In the genomic region with DNA sequence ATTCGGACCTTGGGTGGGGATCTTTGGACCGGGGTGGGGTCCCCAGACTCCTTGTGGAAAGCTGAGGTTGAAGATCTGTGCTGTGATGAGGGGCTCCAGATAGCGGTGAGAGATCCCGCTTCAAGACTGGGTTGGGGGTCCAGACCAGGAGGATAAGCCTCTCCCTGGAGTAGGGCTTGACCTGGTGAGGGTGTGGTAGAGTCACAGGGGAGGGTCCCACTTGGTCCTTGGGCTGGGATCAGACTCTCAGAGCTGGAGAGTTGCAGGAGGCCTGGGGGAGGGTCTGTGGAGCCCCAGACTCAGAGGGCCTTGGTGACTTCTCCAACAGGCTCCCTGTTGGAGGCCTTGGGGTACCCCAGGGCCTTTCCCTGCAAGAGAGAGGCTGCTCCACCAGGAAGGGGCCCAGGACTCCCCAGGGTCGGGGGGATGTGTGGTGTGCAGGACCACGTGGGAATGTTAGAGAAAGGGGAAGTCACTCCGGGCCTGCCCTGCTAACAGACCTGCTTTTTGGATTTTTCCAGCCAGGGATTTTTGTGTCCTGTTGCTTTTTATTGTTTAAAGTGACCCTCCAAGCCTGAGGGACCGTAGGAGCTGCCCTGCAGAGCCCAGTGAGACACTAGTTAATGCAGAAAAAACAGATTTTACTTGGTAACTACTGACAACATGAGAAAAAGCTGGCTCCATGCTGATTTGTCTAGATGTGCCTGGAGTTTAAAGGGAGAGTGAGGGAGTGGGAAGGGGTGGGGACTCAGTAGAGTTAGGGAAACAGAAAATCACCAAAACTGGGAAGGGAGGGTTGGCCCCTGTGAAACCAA, we compare ENCODE assay signal across 8 cellular contexts. TPM values are rescaled to one million over a fixed set of nuclear protein-coding genes. Genes with fewer than 3 reads are reported as not detected.
A peak's percentile ranks its signal among the peaks of the same experiment; 100 is the strongest.
DNase-seq lines count a peak whose midpoint lies in the region; ATAC-seq and TF ChIP-seq lines count a peak whose summit lies in the region.

No MANE protein-coding gene starts in this region.

- in situ Hi-C loops in transverse colon (cut with MboI; ENCODE audit: low pct_ligation_motif_present in 1 of 4, low pct_unique_long_range_greater_than_20kb in 1 of 4, low sequenced_read_pairs in 3 of 4) = no loop called here

- H3K4me3 ChIP-seq in CD4-positive, alpha-beta memory T cell (ENCODE audit: low read length in 2 of 2) = peak overlapping the region; percentile 72 to 91
- H3K4me3 ChIP-seq in HFF-Myc (replicated peaks; ENCODE audit: low read depth, low read length) (peak overlapping the region; percentile 76), transverse colon (peak overlapping the region; percentile 61 to 95 (median 68))

- H3K27me3 Mint-ChIP-seq in CD4-positive, alpha-beta memory T cell = no peaks in the 10 kb centered on the region
- H3K27me3 Mint-ChIP-seq in T-cell (no peaks in the 10 kb centered on the region), endothelial cell (ENCODE audit: unreplicated experiment) (peaks cover 7% of the 10 kb centered on the region)

- TF ChIP-seq CTCF in HFF-Myc (IDR thresholded peaks at IDR 0.05; ENCODE audit: low read depth, low read length, missing control alignments) (no peak), endothelial cell (IDR thresholded peaks at IDR 0.05; ENCODE audit: unreplicated experiment) (no peak), transverse colon (IDR thresholded peaks at IDR 0.05) (no peak)

- intact Hi-C loops in CD4-positive, alpha-beta memory T cell (cut with micrococcal nuclease) = no loop called here
- intact Hi-C loops in transverse colon (cut with DNase I; ENCODE audit: low total_unique reads) = no loop called here

- peak overlapping the region; percentile 80 for H3K27ac ChIP-seq in CD4-positive, alpha-beta memory T cell (ENCODE audit: low read depth, low read length)
- H3K27ac ChIP-seq in transverse colon = peak overlapping the region; percentile 87 to 91 (median 89)

- H3K4me3 Mint-ChIP-seq in CD4-positive, alpha-beta memory T cell = peak overlapping the region; percentile 92 to 96 (median 94)
- H3K4me3 Mint-ChIP-seq in T-cell = peak overlapping the region; percentile 92 to 95 (median 93)
- H3K4me3 Mint-ChIP-seq in endothelial cell (ENCODE audit: unreplicated experiment) = peak overlapping the region; percentile 97

- H3K4me1 Mint-ChIP-seq in CD4-positive, alpha-beta memory T cell = peaks cover 22 to 55% (median 42%) of the 10 kb centered on the region in 4 donors
- H3K4me1 Mint-ChIP-seq in T-cell (peaks cover 44 to 52% (median 49%) of the 10 kb centered on the region in 3 donors), endothelial cell (ENCODE audit: unreplicated experiment) (peaks cover 31% of the 10 kb centered on the region)

- peaks cover 34% of the 10 kb centered on the region for H3K4me1 ChIP-seq in CD4-positive, alpha-beta memory T cell (ENCODE audit: insufficient read depth, low read length)
- H3K4me1 ChIP-seq in transverse colon = peaks cover 16 to 44% (median 32%) of the 10 kb centered on the region in 4 donors

- H3K36me3 ChIP-seq in CD4-positive, alpha-beta memory T cell (ENCODE audit: insufficient read depth, low read length) = peaks cover 4% of the 10 kb centered on the region
- no peaks in the 10 kb centered on the region for H3K36me3 ChIP-seq in transverse colon

- H3K27ac Mint-ChIP-seq in CD4-positive, alpha-beta memory T cell = peak overlapping the region; percentile 85 to 97 (median 96)
- H3K27ac Mint-ChIP-seq in T-cell = peak overlapping the region; percentile 92 to 96
- peak overlapping the region; percentile 86 for H3K27ac Mint-ChIP-seq in endothelial cell (ENCODE audit: unreplicated experiment)

- no peaks in the 10 kb centered on the region for H3K27me3 ChIP-seq in CD4-positive, alpha-beta memory T cell (ENCODE audit: insufficient read depth, low read length)
- no peaks in the 10 kb centered on the region for H3K27me3 ChIP-seq in transverse colon

- peaks cover 8 to 14% of the 10 kb centered on the region in 2 donors for H3K36me3 Mint-ChIP-seq in CD4-positive, alpha-beta memory T cell
- H3K36me3 Mint-ChIP-seq in T-cell (peaks cover 10% of the 10 kb centered on the region), endothelial cell (ENCODE audit: low read depth, unreplicated experiment) (peaks cover 14% of the 10 kb centered on the region)

- H3K9me3 ChIP-seq in CD4-positive, alpha-beta memory T cell (ENCODE audit: control insufficient read depth in 1 of 2, low read length in 2 of 2) = no peaks in the 10 kb centered on the region
- no peaks in the 10 kb centered on the region for H3K9me3 ChIP-seq in transverse colon

- TF ChIP-seq EP300 in transverse colon (IDR thresholded peaks at IDR 0.05; ENCODE audit: low read depth) = no peak

- 1% methylated on average over 8 of the region's 8 CpGs; no CpG with 5 or more reads in 1 of the 2 donors for WGBS in transverse colon (ENCODE audit: low coverage in 1 of 2), 2 donors

- CTCF ChIA-PET in CD4-positive, alpha-beta memory T cell (lab: Charles Lee; ENCODE audit: partially characterized antibody) = interaction anchor here (1.5 kb wide), 1 partner anchor 211 kb away, joined by 3 read pairs; no protein-coding TSS in a partner anchor
- CTCF ChIA-PET in T-cell (lab: Charles Lee) = interaction anchor here in 1 of 2 donors (0.6 to 0.7 kb wide), 2 partner anchors 14 to 313 kb away, joined by 3 read pairs; no protein-coding TSS in a partner anchor

- peak; percentile 19 to 33 (median 20) for ATAC-seq in T-cell (replicated peaks in 1 of 4)

- no peak for TF ChIP-seq POLR2A in transverse colon (IDR thresholded peaks at IDR 0.05)

- H3K9me3 Mint-ChIP-seq in CD4-positive, alpha-beta memory T cell = no peaks in the 10 kb centered on the region
- H3K9me3 Mint-ChIP-seq in T-cell (peaks cover 0 to 2% (median 0%) of the 10 kb centered on the region in 3 donors), endothelial cell (ENCODE audit: unreplicated experiment) (no peaks in the 10 kb centered on the region)

- POLR2A ChIA-PET in CD4-positive, alpha-beta memory T cell (lab: Charles Lee; ENCODE audit: partially characterized antibody) = interaction anchor here (0.9 to 2.6 kb wide), 13 partner anchors 9 to 495 kb away, joined by 3 to 17 read pairs (median 6); partner anchors contain the start of genes C22orf39, GNB1L, RANBP1 and RTL10
- POLR2A ChIA-PET in T-cell (lab: Charles Lee) = no interaction called here

- no peak for DNase-seq in CD4-positive, alpha-beta memory T cell
- DNase-seq in HFF-Myc (ENCODE audit: extremely low read depth, low read depth) (no peak), T-cell (peak in 1 of 34 experiments; percentile 9), endothelial cell (ENCODE audit: low spot score) (no peak), midbrain (lab: John Stamatoyannopoulos, UW) (peak; percentile 23), transverse colon (no peak), NCI-H1048 (lab: John Stamatoyannopoulos, UW) (no peak)
- DNase-seq in central memory CD4-positive, alpha-beta T cell = no peak

RNA-seq across cellular contexts. Expression of gene TXNRD2, which starts 0.7 kb away (rescaled TPM):
- total RNA-seq in CD4-positive, alpha-beta memory T cell = 10 to 100 TPM; 34.2 to 35.9 TPM
- 10 to 100 TPM in 1 of 2 donors, 1 to 10 TPM in 1; 8.5 to 11.2 TPM for polyA plus RNA-seq in CD4-positive, alpha-beta memory T cell
- total RNA-seq in T-cell = 10 to 100 TPM; 26.5 to 47.4 (median 28.7) TPM
- total RNA-seq in endothelial cell (ENCODE audit: unreplicated experiment) = 23.0 TPM
- 10 to 100 TPM; 12.1 to 28.9 (median 21.6) TPM for total RNA-seq in transverse colon

RNA-seq across cellular contexts. Expression of gene COMT, which starts 0.7 kb away (rescaled TPM):
- 10 to 100 TPM; 36.8 to 39.2 TPM for total RNA-seq in CD4-positive, alpha-beta memory T cell
- polyA plus RNA-seq in CD4-positive, alpha-beta memory T cell = 10 to 100 TPM; 93.1 to 93.9 TPM
- total RNA-seq in T-cell = 10 to 100 TPM; 30.6 to 53.1 (median 50.5) TPM
- 49.0 TPM for total RNA-seq in endothelial cell (ENCODE audit: unreplicated experiment)
- total RNA-seq in transverse colon = 100 to 1,000 TPM in 1 of 4 donors, 10 to 100 TPM in 3; 58.5 to 103 (median 85.3) TPM
